Comparison of ENCODE assay signal across 1 cellular context in the genomic region with DNA sequence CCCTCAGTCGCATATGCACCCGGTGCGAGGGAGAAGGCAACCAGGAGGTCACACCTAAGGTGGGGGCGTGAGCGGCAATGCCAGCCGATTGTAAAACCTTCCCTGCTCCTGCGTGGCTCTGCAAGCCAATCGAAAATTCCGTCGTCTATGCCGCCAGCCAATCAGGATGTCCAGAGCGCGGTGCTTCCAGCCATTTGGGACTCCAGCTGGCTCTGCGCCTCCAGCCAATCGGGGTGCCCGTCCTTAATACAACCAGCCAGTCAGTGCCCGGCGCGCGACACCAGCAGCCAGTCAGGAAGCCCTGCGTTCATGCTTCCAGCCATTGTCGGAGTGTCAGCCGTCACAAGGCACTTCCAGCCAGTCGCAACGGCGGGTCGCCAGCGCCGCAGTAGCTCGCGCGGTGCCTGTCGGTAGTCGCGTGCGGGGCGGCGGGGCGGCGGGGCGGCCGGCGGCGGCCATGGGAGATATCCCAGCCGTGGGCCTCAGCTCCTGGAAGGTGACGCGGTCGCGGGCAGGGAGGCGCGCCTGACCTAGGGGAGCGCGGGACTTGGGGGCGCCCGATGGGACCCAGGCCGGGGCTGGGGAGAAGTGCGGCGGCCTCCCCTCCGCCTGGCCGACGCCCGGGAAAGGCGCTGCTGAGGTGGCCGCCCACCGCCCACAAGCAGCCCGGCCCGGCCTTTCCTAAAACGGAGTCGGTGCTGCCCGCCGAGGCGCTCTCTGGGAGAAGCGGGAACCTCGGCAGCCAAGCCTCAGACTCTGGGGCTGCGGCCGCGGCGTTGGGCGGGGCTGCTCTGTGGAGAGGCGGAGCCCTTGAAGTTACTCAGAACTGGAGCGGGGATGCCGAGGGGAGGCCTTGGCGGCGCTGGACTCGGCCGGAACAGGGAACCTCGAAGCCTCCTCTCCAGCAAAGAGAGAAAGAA.
TF ChIP-seq lines count a peak whose summit lies in the region.

AKR1E2 (plus strand) TSS at position 340 of the 920 bp plus-strand sequence; CDS start at position 458, 118 bp downstream.

TF ChIP-seq in K562, 482 proteins besides CTCF, POLR2A, EP300 and RAD21 (continued from another document and continues in another):
- no peak for TF ChIP-seq NR0B1 (IDR thresholded peaks at IDR 0.05; ENCODE audit: partially characterized antibody)
- no peak for TF ChIP-seq SMARCE1 (IDR thresholded peaks at IDR 0.05)
- no peak for TF ChIP-seq GTF2E2 (tag; IDR thresholded peaks at IDR 0.05)
- TF ChIP-seq CGGBP1 (CRISPR knock-in tag; IDR thresholded peaks at IDR 0.05), result no peak
- TF ChIP-seq ATF2 (CRISPR knock-in tag; IDR thresholded peaks at IDR 0.05), result no peak
- peak; percentile 62 for TF ChIP-seq FOXM1 (IDR thresholded peaks at IDR 0.05; ENCODE audit: low read depth)
- no peak for TF ChIP-seq FOXM1 (CRISPR knock-in tag; IDR thresholded peaks at IDR 0.05; ENCODE audit: low read depth)
- TF ChIP-seq ZNF253 (CRISPR knock-in tag; conservative IDR thresholded peaks at IDR 0.05), result no peak
- TF ChIP-seq NKRF (IDR thresholded peaks at IDR 0.05; ENCODE audit: borderline replicate concordance), result no peak
- TF ChIP-seq DEAF1 (CRISPR knock-in tag; IDR thresholded peaks at IDR 0.05), result no peak
- peak; percentile 51; the same call in 1 of the 2 replicates for TF ChIP-seq MYBL2 (IDR thresholded peaks at IDR 0.05; ENCODE audit: low read depth)
- no peak for TF ChIP-seq MYBL2 (CRISPR knock-in tag; IDR thresholded peaks at IDR 0.05; ENCODE audit: borderline replicate concordance)
- no peak for TF ChIP-seq ZNF785 (CRISPR knock-in tag; IDR thresholded peaks at IDR 0.05)
- TF ChIP-seq PRDM10 (IDR thresholded peaks at IDR 0.05; ENCODE audit: partially characterized antibody), result peak; percentile 76
- no peak for TF ChIP-seq DLX4 (CRISPR knock-in tag; IDR thresholded peaks at IDR 0.05)
- TF ChIP-seq STAT5A (IDR thresholded peaks at IDR 0.05; ENCODE audit: borderline replicate concordance, low read length), result no peak
- no peak for TF ChIP-seq ZNF444 (CRISPR knock-in tag; IDR thresholded peaks at IDR 0.05)
- TF ChIP-seq, protein P1, sequence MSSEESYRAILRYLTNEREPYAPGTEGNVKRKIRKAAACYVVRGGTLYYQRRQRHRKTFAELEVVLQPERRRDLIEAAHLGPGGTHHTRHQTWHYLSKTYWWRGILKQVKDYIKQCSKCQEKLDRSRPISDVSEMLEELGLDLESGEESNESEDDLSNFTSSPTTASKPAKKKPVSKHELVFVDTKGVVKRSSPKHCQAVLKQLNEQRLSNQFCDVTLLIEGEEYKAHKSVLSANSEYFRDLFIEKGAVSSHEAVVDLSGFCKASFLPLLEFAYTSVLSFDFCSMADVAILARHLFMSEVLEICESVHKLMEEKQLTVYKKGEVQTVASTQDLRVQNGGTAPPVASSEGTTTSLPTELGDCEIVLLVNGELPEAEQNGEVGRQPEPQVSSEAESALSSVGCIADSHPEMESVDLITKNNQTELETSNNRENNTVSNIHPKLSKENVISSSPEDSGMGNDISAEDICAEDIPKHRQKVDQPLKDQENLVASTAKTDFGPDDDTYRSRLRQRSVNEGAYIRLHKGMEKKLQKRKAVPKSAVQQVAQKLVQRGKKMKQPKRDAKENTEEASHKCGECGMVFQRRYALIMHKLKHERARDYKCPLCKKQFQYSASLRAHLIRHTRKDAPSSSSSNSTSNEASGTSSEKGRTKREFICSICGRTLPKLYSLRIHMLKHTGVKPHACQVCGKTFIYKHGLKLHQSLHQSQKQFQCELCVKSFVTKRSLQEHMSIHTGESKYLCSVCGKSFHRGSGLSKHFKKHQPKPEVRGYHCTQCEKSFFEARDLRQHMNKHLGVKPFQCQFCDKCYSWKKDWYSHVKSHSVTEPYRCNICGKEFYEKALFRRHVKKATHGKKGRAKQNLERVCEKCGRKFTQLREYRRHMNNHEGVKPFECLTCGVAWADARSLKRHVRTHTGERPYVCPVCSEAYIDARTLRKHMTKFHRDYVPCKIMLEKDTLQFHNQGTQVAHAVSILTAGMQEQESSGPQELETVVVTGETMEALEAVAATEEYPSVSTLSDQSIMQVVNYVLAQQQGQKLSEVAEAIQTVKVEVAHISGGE (CRISPR knock-in tag; IDR thresholded peaks at IDR 0.05), result peak in 1 of 3 experiments; percentile 72; a peak in 2 of 6 replicates
- TF ChIP-seq SNRNP70 (optimal IDR thresholded peaks at IDR 0.05; ENCODE audit: low read depth, low read length), result no peak
- TF ChIP-seq U2AF1 (optimal IDR thresholded peaks at IDR 0.05; ENCODE audit: low read depth, low read length), result peak; percentile 40
- TF ChIP-seq, protein P2, sequence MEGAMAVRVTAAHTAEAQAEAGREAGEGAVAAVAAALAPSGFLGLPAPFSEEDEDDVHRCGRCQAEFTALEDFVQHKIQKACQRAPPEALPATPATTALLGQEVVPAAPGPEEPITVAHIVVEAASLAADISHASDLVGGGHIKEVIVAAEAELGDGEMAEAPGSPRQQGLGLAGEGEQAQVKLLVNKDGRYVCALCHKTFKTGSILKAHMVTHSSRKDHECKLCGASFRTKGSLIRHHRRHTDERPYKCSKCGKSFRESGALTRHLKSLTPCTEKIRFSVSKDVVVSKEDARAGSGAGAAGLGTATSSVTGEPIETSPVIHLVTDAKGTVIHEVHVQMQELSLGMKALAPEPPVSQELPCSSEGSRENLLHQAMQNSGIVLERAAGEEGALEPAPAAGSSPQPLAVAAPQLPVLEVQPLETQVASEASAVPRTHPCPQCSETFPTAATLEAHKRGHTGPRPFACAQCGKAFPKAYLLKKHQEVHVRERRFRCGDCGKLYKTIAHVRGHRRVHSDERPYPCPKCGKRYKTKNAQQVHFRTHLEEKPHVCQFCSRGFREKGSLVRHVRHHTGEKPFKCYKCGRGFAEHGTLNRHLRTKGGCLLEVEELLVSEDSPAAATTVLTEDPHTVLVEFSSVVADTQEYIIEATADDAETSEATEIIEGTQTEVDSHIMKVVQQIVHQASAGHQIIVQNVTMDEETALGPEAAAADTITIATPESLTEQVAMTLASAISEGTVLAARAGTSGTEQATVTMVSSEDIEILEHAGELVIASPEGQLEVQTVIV (CRISPR knock-in tag; IDR thresholded peaks at IDR 0.05; ENCODE audit: borderline replicate concordance), result no peak
- TF ChIP-seq SMAD1 (IDR thresholded peaks at IDR 0.05; ENCODE audit: low read depth, low read length, partially characterized antibody), result no peak
- no peak for TF ChIP-seq RBM22 (IDR thresholded peaks at IDR 0.05; ENCODE audit: low read depth, low read length, poor library complexity, severe bottlenecking)
- TF ChIP-seq ID3 (CRISPR knock-in tag; IDR thresholded peaks at IDR 0.05), result no peak
- no peak for TF ChIP-seq ID3 (tag; IDR thresholded peaks at IDR 0.05)
- no peak for TF ChIP-seq ARID3B (CRISPR knock-in tag; IDR thresholded peaks at IDR 0.05; ENCODE audit: borderline replicate concordance)
- TF ChIP-seq PURB (CRISPR knock-in tag; IDR thresholded peaks at IDR 0.05; ENCODE audit: low read depth), result no peak
- TF ChIP-seq, protein P3, sequence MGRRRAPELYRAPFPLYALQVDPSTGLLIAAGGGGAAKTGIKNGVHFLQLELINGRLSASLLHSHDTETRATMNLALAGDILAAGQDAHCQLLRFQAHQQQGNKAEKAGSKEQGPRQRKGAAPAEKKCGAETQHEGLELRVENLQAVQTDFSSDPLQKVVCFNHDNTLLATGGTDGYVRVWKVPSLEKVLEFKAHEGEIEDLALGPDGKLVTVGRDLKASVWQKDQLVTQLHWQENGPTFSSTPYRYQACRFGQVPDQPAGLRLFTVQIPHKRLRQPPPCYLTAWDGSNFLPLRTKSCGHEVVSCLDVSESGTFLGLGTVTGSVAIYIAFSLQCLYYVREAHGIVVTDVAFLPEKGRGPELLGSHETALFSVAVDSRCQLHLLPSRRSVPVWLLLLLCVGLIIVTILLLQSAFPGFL (CRISPR knock-in tag; IDR thresholded peaks at IDR 0.05), result no peak
